31 cellular contexts compared by ENCODE assay signal in genomic region chrX:27966492-27966891, GRCh38. TPM values are rescaled to one million over a fixed set of nuclear protein-coding genes. Genes with fewer than 3 reads are reported as not detected.
A peak's percentile ranks its signal among the peaks of the same experiment; 100 is the strongest.
DNase-seq lines count a peak whose midpoint lies in the region; TF ChIP-seq lines count a peak whose summit lies in the region.
"Had no signal": no experiment of that assay in that cellular context is flagged by ENCODE, and none has a peak within 500 bp of the region (broad histone marks: within the 10 kb centered on the region; RNA-seq: fewer than 3 reads in every experiment).

No MANE protein-coding gene starts in this region.

- DNase-seq in DMS53 (lab: John Stamatoyannopoulos, UW) (peak; percentile 25), DMS53 treated with DMSO at 0.1 percent for 48 hours (lab: John Stamatoyannopoulos, UW; ENCODE audit: unreplicated experiment) (no peak), dermis blood vessel endothelial cell (peak; percentile 0), hepatocyte (ENCODE audit: low spot score) (no peak), AG08395 (ENCODE audit: low spot score) (no peak), NCI-H2171 (lab: John Stamatoyannopoulos, UW) (no peak), dorsolateral prefrontal cortex (no peak), SKM-1 treated with dmso at 0.1 percent for 144 hours (lab: John Stamatoyannopoulos, UW; ENCODE audit: unreplicated experiment) (no peak)
- DNase-seq: activated CD4-positive, alpha-beta T cell treated with anti-CD3 and anti-CD28 coated beads, Interleukin-2, amount 10 ng/mL, durations not matched to agents 7 days and 5 days; activated naive CD4-positive, alpha-beta T cell; activated T-cell treated with anti-CD3 and anti-CD28 coated beads, Interleukin-2, amount 50 U/mL, for 48 hours; CD8-positive, alpha-beta memory T cell; DMS79 treated with DMSO at 0.1 percent for 48 hours; effector memory CD8-positive, alpha-beta T cell; KG1; NCI-H187; NCI-H226; nephron progenitor cell; ovary; right cardiac atrium; stimulated activated CD4-positive, alpha-beta T cell treated with anti-CD3 and anti-CD28 coated beads, Interleukin-12 subunit alpha, Interleukin-12 subunit beta, amount 100 ng/mL, for 4 hours; stimulated activated CD4-positive, alpha-beta T cell treated with anti-CD3 and anti-CD28 coated beads, Interleukin-4, amount 100 ng/mL, for 4 hours; stimulated activated naive CD4-positive, alpha-beta T cell treated with Interleukin-2 at 50 U/mL for 16 hours; tibial artery had no signal

- no peaks in the 10 kb centered on the region for H3K9me2 ChIP-seq in hepatocyte (replicated peaks; ENCODE audit: insufficient read depth)

- no peak overlapping the region for H3K4me2 ChIP-seq in hepatocyte

- H3K36me3 ChIP-seq in hepatocyte (replicated peaks; ENCODE audit: insufficient read depth, low read depth), result no peaks in the 10 kb centered on the region
- H3K36me3 ChIP-seq: ovary, tibial artery had no signal

- H3K9me3 ChIP-seq in hepatocyte (ENCODE audit: low read depth), result no peaks in the 10 kb centered on the region
- H3K9me3 ChIP-seq: ovary, tibial artery had no signal

- H3K79me2 ChIP-seq in hepatocyte, result no peaks in the 10 kb centered on the region

- TF ChIP-seq CTCF in hepatocyte (IDR thresholded peaks at IDR 0.05; ENCODE audit: poor library complexity) (no peak), dorsolateral prefrontal cortex (IDR thresholded peaks at IDR 0.05 in 54 of 56, conservative IDR thresholded peaks at IDR 0.05 in 2 of 56; ENCODE audit: low read depth in 1 of 56, partially characterized antibody in 56 of 56) (no peak)

- H3K27me3 ChIP-seq in hepatocyte, result no peaks in the 10 kb centered on the region
- H3K27me3 ChIP-seq in dorsolateral prefrontal cortex, result peaks cover 0 to 50% (median 15%) of the 10 kb centered on the region in 45 donors
- H3K27me3 ChIP-seq: ovary, tibial artery had no signal

- no peak overlapping the region for H3K4me3 ChIP-seq in hepatocyte
- H3K4me3 ChIP-seq in dorsolateral prefrontal cortex, result no peak overlapping the region
- H3K4me3 ChIP-seq: ovary, tibial artery had no signal

- intact Hi-C loops in dorsolateral prefrontal cortex (cut with DNase I), result no loop called here

- H3K4me1 ChIP-seq in hepatocyte (ENCODE audit: insufficient read depth), result no peaks in the 10 kb centered on the region
- H3K4me1 ChIP-seq: tibial artery had no signal

- no peak overlapping the region for H2AFZ ChIP-seq in hepatocyte

- H3K27ac ChIP-seq in hepatocyte (peak overlapping the region; percentile 53), dorsolateral prefrontal cortex (no peak overlapping the region)
- H3K27ac ChIP-seq: 22Rv1, ovary, RWPE1, tibial artery, VCaP had no signal

- 65% methylated on average over 1 of the region's 1 CpG for WGBS in hepatocyte (ENCODE audit: low lambda C conversion rate, missing lambda C conversion rate)

- H4K20me1 ChIP-seq in hepatocyte (ENCODE audit: insufficient read depth, poor library complexity, severe bottlenecking), result no peaks in the 10 kb centered on the region

RNA-seq across cellular contexts. Expression of gene DCAF8L1, which starts 14.8 kb away (rescaled TPM):
- not detected in 2 replicates for total RNA-seq in dermis blood vessel endothelial cell
- total RNA-seq in hepatocyte, result not detected in 2 replicates
- polyA plus RNA-seq in hepatocyte, result not detected in 2 replicates
- total RNA-seq in dorsolateral prefrontal cortex, result not detected
- total RNA-seq: activated CD4-positive, alpha-beta T cell treated with anti-CD3 and anti-CD28 coated beads, Interleukin-2, amount 10 ng/mL, durations not matched to agents 7 days and 5 days; CD8-positive, alpha-beta memory T cell; lower leg skin; mononuclear cell; ovary; right cardiac atrium; T-helper 2 cell treated with Interferon-gamma antibody and Interleukin-4, amounts not matched to agents 100 ng/mL and 5 ng/mL, for 36 hours had no signal
- polyA plus RNA-seq: adipose tissue; CD8-positive, alpha-beta memory T cell; ovary; right cardiac atrium had no signal

Comparison
In these comparisons a context has a peak if more than half of its experiments do, and no peak if none do; other contexts are left out.
1. DNase-seq: peak in DMS53 (single experiment) and dermis blood vessel endothelial cell (single experiment); none in DMS53 treated with DMSO at 0.1 percent for 48 hours (single experiment), hepatocyte (single experiment), AG08395 (single experiment), NCI-H2171 (single experiment), dorsolateral prefrontal cortex (0 of 10) and SKM-1 treated with dmso at 0.1 percent for 144 hours (single experiment).